In the genomic region with DNA sequence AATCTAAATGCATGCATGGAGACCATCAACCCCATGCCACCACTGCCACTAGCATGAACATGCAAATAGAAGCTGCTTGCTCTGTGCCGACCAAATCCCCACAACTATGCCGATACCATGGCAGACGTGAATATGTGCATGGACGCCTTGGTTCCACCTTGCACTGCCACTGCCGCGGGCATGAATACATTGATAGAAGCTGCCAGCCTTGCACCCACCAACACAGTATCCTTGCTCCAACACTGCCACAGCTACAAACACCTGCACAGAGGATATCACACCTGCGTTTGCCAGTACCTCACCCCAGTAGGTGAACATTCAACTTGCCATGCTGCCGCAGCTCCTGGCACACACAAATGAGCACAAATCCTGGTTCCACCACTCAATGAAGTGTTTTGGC, we compare ENCODE assay signal across 24 cellular contexts.
"Had no signal": no experiment of that assay in that cellular context is flagged by ENCODE, and none has a peak within 500 bp of the region (broad histone marks: within the 10 kb centered on the region; RNA-seq: fewer than 3 reads in every experiment).

No MANE protein-coding gene starts in this region.

- DNase-seq: IMR-90, Karpas-422, KG1, MG63, NCI-H1092, NCI-H1105 treated with DMSO at 0.1 percent for 48 hours, NCI-H1417 treated with DMSO at 0.1 percent for 48 hours, NCI-H146, NCI-H1694 treated with DMSO at 0.1 percent for 48 hours, NCI-H1930, NCI-H2081, NCI-H2171, NCI-H226, NCI-H446, NCI-H510A, NCI-H524 treated with DMSO at 0.1 percent for 48 hours, NCI-H69, NCI-H774, RPMI8226, SHP77, SK-N-SH, SW 1271 had no signal

- H3K4me2 ChIP-seq: SK-N-SH had no signal

- H3K4me3 ChIP-seq: MG63 had no signal

- H3K27me3 ChIP-seq: MG63 had no signal

- H3K9ac ChIP-seq: SK-N-SH had no signal

- FAIRE-seq: HepG2, RCC 7860 had no signal

- H3K9me3 ChIP-seq: MG63, SK-N-SH had no signal

- H3K36me3 ChIP-seq: MG63 had no signal
